ENCODE assay signal across 28 cellular contexts in the genomic region with DNA sequence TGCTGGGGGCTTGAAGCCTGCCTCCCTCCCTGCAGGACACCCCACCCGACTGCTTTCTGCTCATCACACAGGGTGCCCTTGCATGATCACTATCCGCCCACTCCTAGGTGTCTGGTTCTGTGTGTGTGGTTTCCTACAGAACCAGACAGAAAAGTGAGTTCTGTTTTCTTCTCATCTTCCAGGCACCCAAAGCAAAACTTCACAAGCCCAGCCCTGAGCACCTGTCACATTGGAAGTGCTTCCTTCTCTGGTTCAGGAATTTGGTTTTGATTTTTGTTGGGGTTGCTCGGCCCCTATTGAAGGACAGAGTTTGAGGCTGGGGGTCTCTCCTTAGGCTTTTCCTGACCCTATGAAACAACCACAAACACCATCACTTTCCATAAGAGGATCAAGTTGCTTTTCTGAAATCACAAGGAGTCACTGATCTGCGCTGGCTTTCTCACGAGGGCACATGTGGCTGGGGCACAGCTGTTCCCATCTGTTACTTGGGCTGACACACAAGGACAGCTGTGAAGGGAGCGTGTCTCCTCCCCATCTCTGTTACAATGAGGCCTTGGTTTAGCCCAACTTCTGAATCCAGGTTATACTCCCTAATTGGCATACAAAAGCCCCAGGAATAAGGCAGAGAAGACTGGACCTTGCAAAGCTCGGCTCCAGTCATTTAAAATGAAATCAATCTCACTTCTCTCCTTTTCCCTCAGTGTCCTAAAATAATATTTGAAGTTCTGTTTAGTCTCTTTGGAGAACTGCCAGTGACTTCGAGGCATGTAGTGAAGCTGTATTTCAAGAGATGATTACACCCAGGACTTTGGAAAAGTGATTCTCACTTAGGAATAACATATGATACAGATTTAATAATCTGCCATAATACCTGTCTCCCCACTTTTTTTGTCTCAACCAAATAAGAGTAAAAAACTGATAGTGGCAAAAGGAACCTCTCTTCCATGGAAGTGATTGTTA.
DNase-seq lines count a peak whose midpoint lies in the region; ATAC-seq and TF ChIP-seq lines count a peak whose summit lies in the region.
"Had no signal": no experiment of that assay in that cellular context is flagged by ENCODE, and none has a peak within 500 bp of the region (broad histone marks: within the 10 kb centered on the region; RNA-seq: fewer than 3 reads in every experiment).

No MANE protein-coding gene starts in this region.

- TF ChIP-seq CTCF in gastroesophageal sphincter (IDR thresholded peaks at IDR 0.05) (no peak), nephron progenitor cell (IDR thresholded peaks at IDR 0.05) (no peak), upper lobe of right lung (IDR thresholded peaks at IDR 0.05) (no peak), ascending aorta (IDR thresholded peaks at IDR 0.05) (no peak)

- TF ChIP-seq POLR2A in gastroesophageal sphincter (IDR thresholded peaks at IDR 0.05) = no peak

- H3K9me3 Mint-ChIP-seq in nephron progenitor cell = peaks cover 8% of the 10 kb centered on the region
- H3K9me3 Mint-ChIP-seq: activated CD4-positive, alpha-beta memory T cell treated with anti-CD3 and anti-CD28 coated beads for 36 hours; activated naive CD8-positive, alpha-beta T cell treated with anti-CD3 and anti-CD28 coated beads for 36 hours; activated T-helper 17 cell treated with anti-CD3 and anti-CD28 coated beads, Interleukin-2, amount 50 U/mL, for 72 hours; CD4-positive, alpha-beta T cell; HFFc6; T-cell had no signal

- peaks cover under 1% of the 10 kb centered on the region for H3K36me3 Mint-ChIP-seq in nephron progenitor cell (ENCODE audit: low read depth)
- H3K36me3 Mint-ChIP-seq: activated CD4-positive, alpha-beta memory T cell treated with anti-CD3 and anti-CD28 coated beads for 36 hours; activated naive CD8-positive, alpha-beta T cell treated with anti-CD3 and anti-CD28 coated beads for 36 hours; brain; T-cell had no signal

- no peaks in the 10 kb centered on the region for H3K9me3 ChIP-seq in gastroesophageal sphincter
- no peaks in the 10 kb centered on the region for H3K9me3 ChIP-seq in upper lobe of right lung
- no peaks in the 10 kb centered on the region for H3K9me3 ChIP-seq in ascending aorta
- H3K9me3 ChIP-seq: stomach had no signal

- peak overlapping the region; percentile 47 for H3K27ac Mint-ChIP-seq in nephron progenitor cell
- H3K27ac Mint-ChIP-seq: activated CD4-positive, alpha-beta memory T cell treated with anti-CD3 and anti-CD28 coated beads for 36 hours; activated naive CD8-positive, alpha-beta T cell treated with anti-CD3 and anti-CD28 coated beads for 36 hours; activated T-helper 17 cell treated with anti-CD3 and anti-CD28 coated beads, Interleukin-2, amount 50 U/mL, for 72 hours; CD4-positive, alpha-beta T cell; HFFc6 had no signal

- TF ChIP-seq EP300 in gastroesophageal sphincter (IDR thresholded peaks at IDR 0.05) = no peak

- H3K4me1 ChIP-seq in gastroesophageal sphincter (peaks cover 0 to 12% (median 5%) of the 10 kb centered on the region in 3 donors), upper lobe of right lung (no peaks in the 10 kb centered on the region), ascending aorta (peaks cover 3 to 7% of the 10 kb centered on the region in 2 donors)
- H3K4me1 ChIP-seq: tibial nerve had no signal

- 39 to 44% methylated on average over 6 to 8 of the region's 8 CpGs for WGBS in gastroesophageal sphincter (ENCODE audit: low coverage in 1 of 2), 2 donors

- ATAC-seq in gastroesophageal sphincter = peak; percentile 55
- ATAC-seq in upper lobe of right lung = peak; percentile 36
- ATAC-seq in GM21515 (IDR thresholded peaks at IDR 0.05; ENCODE audit: unreplicated experiment) = no peak
- ATAC-seq: activated T-helper 17 cell treated with anti-CD3 and anti-CD28 coated beads, Interleukin-2, amount 50 U/mL, for 72 hours; T-cell had no signal

- H3K27me3 Mint-ChIP-seq in nephron progenitor cell (ENCODE audit: low read depth, poor library complexity) = peaks cover 4% of the 10 kb centered on the region
- H3K27me3 Mint-ChIP-seq: brain had no signal

- intact Hi-C loops in upper lobe of right lung (cut with DNase I) (no loop called here), ascending aorta (cut with DNase I) (no loop called here)

- no peak overlapping the region for H3K27ac ChIP-seq in gastroesophageal sphincter
- H3K27ac ChIP-seq in upper lobe of right lung = no peak overlapping the region
- H3K27ac ChIP-seq in ascending aorta = no peak overlapping the region
- H3K27ac ChIP-seq: 22Rv1, stomach, tibial nerve had no signal

- peaks cover 43% of the 10 kb centered on the region for H3K4me1 Mint-ChIP-seq in nephron progenitor cell
- H3K4me1 Mint-ChIP-seq: activated naive CD8-positive, alpha-beta T cell treated with anti-CD3 and anti-CD28 coated beads for 36 hours; activated T-helper 17 cell treated with anti-CD3 and anti-CD28 coated beads, Interleukin-2, amount 50 U/mL, for 72 hours; T-cell had no signal

- DNase-seq in DMS 273 (lab: John Stamatoyannopoulos, UW; ENCODE audit: unreplicated experiment) (peak; percentile 53), DMS 273 treated with DMSO at 0.1 percent for 48 hours (lab: John Stamatoyannopoulos, UW) (no peak), nephron progenitor cell (no peak), upper lobe of right lung (no peak), ascending aorta (ENCODE audit: low spot score in 2 of 2) (no peak)
- DNase-seq in activated naive CD4-positive, alpha-beta T cell treated with Interleukin-2 at 50 U/mL for 16 hours = no peak
- DNase-seq: activated CD4-positive, alpha-beta memory T cell treated with anti-CD3 and anti-CD28 coated beads for 36 hours; activated CD8-positive, alpha-beta memory T cell treated with anti-CD3 and anti-CD28 coated beads, Interleukin-2, amount 50 U/mL, for 48 hours; activated naive CD8-positive, alpha-beta T cell treated with anti-CD3 and anti-CD28 coated beads for 36 hours; CD4-positive, alpha-beta T cell; DMS153; effector memory CD4-positive, alpha-beta T cell; HFFc6; kidney; mammary epithelial cell; NCI-H146; NCI-H510A treated with DMSO at 0.1 percent for 48 hours; NK-92 treated with Interleukin-12 subunit alpha and Interleukin-12 subunit beta, amount 100 ng/mL, for 24 hours; occipital lobe; SIG-M5; stomach; T-cell had no signal

- H3K4me3 ChIP-seq in gastroesophageal sphincter (no peak overlapping the region), upper lobe of right lung (no peak overlapping the region), ascending aorta (no peak overlapping the region)
- H3K4me3 ChIP-seq: stomach, tibial nerve had no signal

- H3K36me3 ChIP-seq in gastroesophageal sphincter = no peaks in the 10 kb centered on the region
- H3K36me3 ChIP-seq in upper lobe of right lung = no peaks in the 10 kb centered on the region
- H3K36me3 ChIP-seq in ascending aorta = no peaks in the 10 kb centered on the region
- H3K36me3 ChIP-seq: stomach, tibial nerve had no signal

- no peak overlapping the region for H3K4me3 Mint-ChIP-seq in nephron progenitor cell
- H3K4me3 Mint-ChIP-seq: activated CD4-positive, alpha-beta memory T cell treated with anti-CD3 and anti-CD28 coated beads for 36 hours; activated naive CD8-positive, alpha-beta T cell treated with anti-CD3 and anti-CD28 coated beads for 36 hours; activated T-helper 17 cell treated with anti-CD3 and anti-CD28 coated beads, Interleukin-2, amount 50 U/mL, for 72 hours; CD4-positive, alpha-beta T cell; HFFc6; T-cell had no signal

- peaks cover 6% of the 10 kb centered on the region for H3K27me3 ChIP-seq in gastroesophageal sphincter
- H3K27me3 ChIP-seq in upper lobe of right lung = no peaks in the 10 kb centered on the region
- no peaks in the 10 kb centered on the region for H3K27me3 ChIP-seq in ascending aorta
- H3K27me3 ChIP-seq: stomach, tibial nerve had no signal
